ENCODE assay signal across 11 cellular contexts in the genomic region with DNA sequence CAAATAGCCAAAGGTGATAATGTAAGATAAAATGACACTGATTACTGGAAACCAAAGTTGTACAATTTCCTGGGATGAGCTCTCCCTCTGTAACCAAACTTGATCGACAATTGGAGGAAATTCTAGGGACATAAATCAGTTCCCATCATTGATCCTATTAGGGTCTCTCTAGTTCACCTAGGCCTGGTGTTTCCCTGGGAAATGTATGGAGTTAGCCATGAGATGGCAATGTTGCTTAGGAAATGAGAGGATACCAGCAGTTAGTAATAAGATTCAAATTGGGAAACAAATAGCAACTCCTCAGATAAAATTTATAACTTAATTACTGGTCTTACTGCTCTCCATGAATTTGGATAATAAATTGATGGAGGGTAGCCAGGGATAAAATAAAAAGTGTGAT. TPM values are rescaled to one million over a fixed set of nuclear protein-coding genes. Genes with fewer than 3 reads are reported as not detected.
DNase-seq lines count a peak whose midpoint lies in the region; ATAC-seq, FAIRE-seq and TF ChIP-seq lines count a peak whose summit lies in the region.
"Had no signal": no experiment of that assay in that cellular context is flagged by ENCODE, and none has a peak within 500 bp of the region (broad histone marks: within the 10 kb centered on the region; RNA-seq: fewer than 3 reads in every experiment).

No MANE protein-coding gene starts in this region.

- H3K4me3 Mint-ChIP-seq in WTC11 (no peak overlapping the region), immature natural killer cell (no peak overlapping the region)
- H3K4me3 Mint-ChIP-seq: dendritic cell treated with granulocyte-macrophage colony-stimulating factor and Interleukin-4, amounts not matched to agents 40 ng/mL and 50 ng/mL, for 4 days; memory B cell had no signal

- no peaks in the 10 kb centered on the region for H3K9me3 Mint-ChIP-seq in WTC11
- H3K9me3 Mint-ChIP-seq in immature natural killer cell: peaks cover 0 to 5% (median 3%) of the 10 kb centered on the region in 6 donors
- H3K9me3 Mint-ChIP-seq: dendritic cell treated with granulocyte-macrophage colony-stimulating factor and Interleukin-4, amounts not matched to agents 40 ng/mL and 50 ng/mL, for 4 days; memory B cell had no signal

- no peaks in the 10 kb centered on the region for H3K27me3 ChIP-seq in thyroid gland
- H3K27me3 ChIP-seq: uterus had no signal

- no peak for TF ChIP-seq POLR2A in thyroid gland (IDR thresholded peaks at IDR 0.05)

- H3K4me3 ChIP-seq in AG10803 (ENCODE audit: low read length) (no peak overlapping the region), thyroid gland (replicated peaks in 1 of 3) (no peak overlapping the region)
- H3K4me3 ChIP-seq: uterus had no signal

- H3K27ac Mint-ChIP-seq in WTC11 (no peak overlapping the region), immature natural killer cell (no peak overlapping the region)
- H3K27ac Mint-ChIP-seq: dendritic cell treated with granulocyte-macrophage colony-stimulating factor and Interleukin-4, amounts not matched to agents 40 ng/mL and 50 ng/mL, for 4 days; memory B cell had no signal

- intact Hi-C loops in thyroid gland (cut with DNase I): no loop called here

- H3K4me1 ChIP-seq in thyroid gland: no peaks in the 10 kb centered on the region
- H3K4me1 ChIP-seq: uterus had no signal

- H3K36me3 ChIP-seq in thyroid gland: no peaks in the 10 kb centered on the region
- H3K36me3 ChIP-seq: uterus had no signal

- no peak for FAIRE-seq in HTR-8/SVneo (lab: Jason Lieb, UNC)

- H3K27me3 Mint-ChIP-seq in WTC11 (ENCODE audit: low read depth): no peaks in the 10 kb centered on the region
- H3K27me3 Mint-ChIP-seq in immature natural killer cell (ENCODE audit: low read depth in 3 of 3): no peaks in the 10 kb centered on the region
- H3K27me3 Mint-ChIP-seq: dendritic cell treated with granulocyte-macrophage colony-stimulating factor and Interleukin-4, amounts not matched to agents 40 ng/mL and 50 ng/mL, for 4 days had no signal

- H3K4me1 Mint-ChIP-seq in WTC11 (peaks cover 6% of the 10 kb centered on the region), immature natural killer cell (no peaks in the 10 kb centered on the region)
- H3K4me1 Mint-ChIP-seq: memory B cell had no signal

- POLR2A ChIA-PET in WTC11 (lab: Charles Lee): no interaction called here

- H3K9me3 ChIP-seq in thyroid gland: no peaks in the 10 kb centered on the region
- H3K9me3 ChIP-seq: uterus had no signal

- ATAC-seq in WTC11 (peak; percentile 81), HG03025 (IDR thresholded peaks at IDR 0.05; ENCODE audit: low FRiP score, unreplicated experiment) (no peak), HG03159 (IDR thresholded peaks at IDR 0.05; ENCODE audit: unreplicated experiment) (no peak)

- no peak overlapping the region for H3K27ac ChIP-seq in thyroid gland
- H3K27ac ChIP-seq: uterus had no signal

- WGBS in thyroid gland, 2 donors: 44 to 60% methylated on average over 1 of the region's 1 CpG

- CTCF ChIA-PET in WTC11 (lab: Charles Lee): no interaction called here

- H3K36me3 Mint-ChIP-seq in WTC11 (no peaks in the 10 kb centered on the region), immature natural killer cell (no peaks in the 10 kb centered on the region)
- H3K36me3 Mint-ChIP-seq: memory B cell had no signal

- peak; percentile 29 for DNase-seq in AG10803 (ENCODE audit: low read depth)
- peak; percentile 3 for DNase-seq in HTR-8/SVneo (ENCODE audit: insufficient read length, low spot score)
- DNase-seq in WTC11 (ENCODE audit: low spot score): no peak
- DNase-seq in iPS-NIHi7 (ENCODE audit: extremely low spot score): peak; percentile 35
- DNase-seq in immature natural killer cell: no peak
- no peak for DNase-seq in thyroid gland
- DNase-seq: uterus had no signal

- peak; percentile 59 for TF ChIP-seq CTCF in AG10803 (conservative IDR thresholded peaks at IDR 0.05; ENCODE audit: low read length)
- no peak for TF ChIP-seq CTCF in WTC11 (IDR thresholded peaks at IDR 0.05)
- TF ChIP-seq CTCF in thyroid gland (IDR thresholded peaks at IDR 0.05): no peak

TF ChIP-seq in WTC11, 78 proteins besides CTCF, POLR2A, EP300 and RAD21 (continues in another document):
- TF ChIP-seq EMX1 (CRISPR knock-in tag; IDR thresholded peaks at IDR 0.05) (no peak), CBFB (CRISPR knock-in tag; IDR thresholded peaks at IDR 0.05; ENCODE audit: low read depth) (no peak), GRHL2 (CRISPR knock-in tag; IDR thresholded peaks at IDR 0.05; ENCODE audit: insufficient replicate concordance, severe bottlenecking) (no peak), CREB1 (CRISPR knock-in tag; IDR thresholded peaks at IDR 0.05) (no peak), RELA (CRISPR knock-in tag; IDR thresholded peaks at IDR 0.05; ENCODE audit: borderline replicate concordance) (no peak), NFATC4 (CRISPR knock-in tag; IDR thresholded peaks at IDR 0.05) (no peak), SP1 (CRISPR knock-in tag; conservative IDR thresholded peaks at IDR 0.05) (no peak), JUN (CRISPR knock-in tag; IDR thresholded peaks at IDR 0.05) (no peak)
- TF ChIP-seq, protein P1, sequence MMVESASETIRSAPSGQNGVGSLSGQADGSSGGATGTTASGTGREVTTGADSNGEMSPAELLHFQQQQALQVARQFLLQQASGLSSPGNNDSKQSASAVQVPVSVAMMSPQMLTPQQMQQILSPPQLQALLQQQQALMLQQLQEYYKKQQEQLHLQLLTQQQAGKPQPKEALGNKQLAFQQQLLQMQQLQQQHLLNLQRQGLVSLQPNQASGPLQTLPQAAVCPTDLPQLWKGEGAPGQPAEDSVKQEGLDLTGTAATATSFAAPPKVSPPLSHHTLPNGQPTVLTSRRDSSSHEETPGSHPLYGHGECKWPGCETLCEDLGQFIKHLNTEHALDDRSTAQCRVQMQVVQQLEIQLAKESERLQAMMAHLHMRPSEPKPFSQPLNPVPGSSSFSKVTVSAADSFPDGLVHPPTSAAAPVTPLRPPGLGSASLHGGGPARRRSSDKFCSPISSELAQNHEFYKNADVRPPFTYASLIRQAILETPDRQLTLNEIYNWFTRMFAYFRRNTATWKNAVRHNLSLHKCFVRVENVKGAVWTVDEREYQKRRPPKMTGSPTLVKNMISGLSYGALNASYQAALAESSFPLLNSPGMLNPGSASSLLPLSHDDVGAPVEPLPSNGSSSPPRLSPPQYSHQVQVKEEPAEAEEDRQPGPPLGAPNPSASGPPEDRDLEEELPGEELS (CRISPR knock-in tag; IDR thresholded peaks at IDR 0.05): no peak
- TF ChIP-seq, protein P2, sequence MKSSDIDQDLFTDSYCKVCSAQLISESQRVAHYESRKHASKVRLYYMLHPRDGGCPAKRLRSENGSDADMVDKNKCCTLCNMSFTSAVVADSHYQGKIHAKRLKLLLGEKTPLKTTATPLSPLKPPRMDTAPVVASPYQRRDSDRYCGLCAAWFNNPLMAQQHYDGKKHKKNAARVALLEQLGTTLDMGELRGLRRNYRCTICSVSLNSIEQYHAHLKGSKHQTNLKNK (CRISPR knock-in tag; IDR thresholded peaks at IDR 0.05): no peak
- TF ChIP-seq, protein P3, sequence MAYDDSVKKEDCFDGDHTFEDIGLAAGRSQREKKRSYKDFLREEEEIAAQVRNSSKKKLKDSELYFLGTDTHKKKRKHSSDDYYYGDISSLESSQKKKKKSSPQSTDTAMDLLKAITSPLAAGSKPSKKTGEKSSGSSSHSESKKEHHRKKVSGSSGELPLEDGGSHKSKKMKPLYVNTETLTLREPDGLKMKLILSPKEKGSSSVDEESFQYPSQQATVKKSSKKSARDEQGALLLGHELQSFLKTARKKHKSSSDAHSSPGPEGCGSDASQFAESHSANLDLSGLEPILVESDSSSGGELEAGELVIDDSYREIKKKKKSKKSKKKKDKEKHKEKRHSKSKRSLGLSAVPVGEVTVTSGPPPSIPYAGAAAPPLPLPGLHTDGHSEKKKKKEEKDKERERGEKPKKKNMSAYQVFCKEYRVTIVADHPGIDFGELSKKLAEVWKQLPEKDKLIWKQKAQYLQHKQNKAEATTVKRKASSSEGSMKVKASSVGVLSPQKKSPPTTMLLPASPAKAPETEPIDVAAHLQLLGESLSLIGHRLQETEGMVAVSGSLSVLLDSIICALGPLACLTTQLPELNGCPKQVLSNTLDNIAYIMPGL (CRISPR knock-in tag; IDR thresholded peaks at IDR 0.05): no peak
- TF ChIP-seq, protein P4, sequence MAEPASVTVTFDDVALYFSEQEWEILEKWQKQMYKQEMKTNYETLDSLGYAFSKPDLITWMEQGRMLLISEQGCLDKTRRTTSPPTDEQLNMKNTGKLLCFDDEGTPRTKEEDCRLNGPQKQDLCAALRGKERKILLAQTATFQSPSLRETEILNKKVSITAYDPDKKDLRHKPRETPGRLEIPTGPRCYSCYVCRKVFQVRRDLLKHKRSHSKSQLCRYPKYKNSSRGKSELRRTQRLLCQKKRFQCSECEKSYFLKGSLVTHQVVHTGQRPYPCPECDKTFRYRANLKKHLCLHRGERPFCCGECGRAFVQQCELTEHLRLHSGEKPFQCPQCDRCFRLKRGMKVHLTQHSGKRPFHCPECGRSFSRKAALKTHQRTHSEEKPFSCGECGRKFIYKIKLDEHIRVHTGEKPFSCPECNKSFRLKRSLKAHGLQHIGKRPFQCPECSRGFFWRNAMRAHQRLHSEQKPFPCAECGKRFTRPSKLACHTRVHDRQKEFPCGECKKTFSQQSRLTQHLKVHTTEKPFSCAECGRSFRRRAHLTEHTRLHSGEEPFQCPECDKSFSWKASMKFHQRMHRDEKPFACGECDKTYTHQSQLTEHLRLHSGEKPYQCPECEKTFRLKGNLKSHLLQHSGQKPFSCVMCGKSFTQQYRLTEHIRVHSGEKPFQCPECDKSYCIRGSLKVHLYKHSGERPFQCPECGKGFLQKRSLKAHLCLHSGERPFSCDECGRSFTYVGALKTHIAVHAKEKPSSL (CRISPR knock-in tag; conservative IDR thresholded peaks at IDR 0.05): no peak
- TF ChIP-seq, protein P5, sequence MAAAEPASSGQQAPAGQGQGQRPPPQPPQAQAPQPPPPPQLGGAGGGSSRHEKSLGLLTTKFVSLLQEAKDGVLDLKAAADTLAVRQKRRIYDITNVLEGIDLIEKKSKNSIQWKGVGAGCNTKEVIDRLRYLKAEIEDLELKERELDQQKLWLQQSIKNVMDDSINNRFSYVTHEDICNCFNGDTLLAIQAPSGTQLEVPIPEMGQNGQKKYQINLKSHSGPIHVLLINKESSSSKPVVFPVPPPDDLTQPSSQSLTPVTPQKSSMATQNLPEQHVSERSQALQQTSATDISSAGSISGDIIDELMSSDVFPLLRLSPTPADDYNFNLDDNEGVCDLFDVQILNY (CRISPR knock-in tag; IDR thresholded peaks at IDR 0.05): no peak

RNA-seq across cellular contexts. Expression of a gene that starts 52.2 kb away (rescaled TPM):
- 6.0 to 7.7 TPM (median 6.6 TPM) in 3 replicates for total RNA-seq in WTC11 (2021)
- polyA plus RNA-seq in immature natural killer cell: not detected
- total RNA-seq in thyroid gland: 1 to 10 TPM; 1.4 to 9.2 (median 2.0) TPM

Comparison
In these comparisons a context has a peak if more than half of its experiments do, and no peak if none do; other contexts are left out.
1. DNase-seq: peak in AG10803 (single experiment), HTR-8/SVneo (single experiment) and iPS-NIHi7 (single experiment); none in WTC11 (single experiment), immature natural killer cell (0 of 3) and thyroid gland (0 of 2).